Comparison of ENCODE assay signal across 8 cellular contexts in genomic region chr2:188293601-188294482, GRCh38. TPM values are rescaled to one million over a fixed set of nuclear protein-coding genes. Genes with fewer than 3 reads are reported as not detected.
DNase-seq lines count a peak whose midpoint lies in the region; ATAC-seq and TF ChIP-seq lines count a peak whose summit lies in the region.

No MANE protein-coding gene starts in this region.

- no peaks in the 10 kb centered on the region for H3K36me3 Mint-ChIP-seq in T-helper 17 cell (ENCODE audit: low read depth)
- no peaks in the 10 kb centered on the region for H3K36me3 Mint-ChIP-seq in CD4-positive, alpha-beta T cell (ENCODE audit: low read depth)

- CTCF ChIA-PET in CD4-positive, alpha-beta T cell (lab: Charles Lee), result no interaction called here

- no peaks in the 10 kb centered on the region for H3K9me3 Mint-ChIP-seq in CD4-positive, alpha-beta T cell

- POLR2A ChIA-PET in CD4-positive, alpha-beta T cell (lab: Charles Lee), result no interaction called here

- H3K9me3 ChIP-seq in iPS-18a (ENCODE audit: control insufficient read depth, low read depth, low read length) (peaks cover 7% of the 10 kb centered on the region), T-helper 17 cell (ENCODE audit: control insufficient read depth, low read length, poor library complexity, severe bottlenecking) (no peaks in the 10 kb centered on the region)
- H3K9me3 ChIP-seq in CD4-positive, alpha-beta T cell (ENCODE audit: control insufficient read depth, low read length), result peaks cover 4% of the 10 kb centered on the region

- H3K36me3 ChIP-seq in iPS-18a (ENCODE audit: control insufficient read depth, low read depth, low read length), result peaks cover 6% of the 10 kb centered on the region

- TF ChIP-seq CTCF in AG09309 (IDR thresholded peaks at IDR 0.05; ENCODE audit: control insufficient read depth, insufficient read depth, low read depth, low read length, missing control alignments) (no peak), astrocyte of the spinal cord (IDR thresholded peaks at IDR 0.05; ENCODE audit: low read depth, low read length) (no peak)
- no peak for TF ChIP-seq CTCF in CD4-positive, alpha-beta T cell (IDR thresholded peaks at IDR 0.05)

- peaks cover 29% of the 10 kb centered on the region for H3K27me3 Mint-ChIP-seq in T-helper 17 cell
- H3K27me3 Mint-ChIP-seq in CD4-positive, alpha-beta T cell, result peaks cover 50% of the 10 kb centered on the region

- no peak for ATAC-seq in T-helper 17 cell
- no peak for ATAC-seq in CD4-positive, alpha-beta T cell (ENCODE audit: poor library complexity)
- no peak for ATAC-seq in HG03354 (IDR thresholded peaks at IDR 0.05; ENCODE audit: poor library complexity, severe bottlenecking, unreplicated experiment)

- H3K27me3 ChIP-seq in iPS-18a (ENCODE audit: control insufficient read depth, insufficient read depth, low read length), result no peaks in the 10 kb centered on the region
- H3K27me3 ChIP-seq in CD4-positive, alpha-beta T cell (ENCODE audit: control insufficient read depth, insufficient read depth, low read length), result peaks cover 36% of the 10 kb centered on the region

- peak overlapping the region; percentile 99 for H3K9ac ChIP-seq in iPS-18a (ENCODE audit: low read length)

- no peaks in the 10 kb centered on the region for H3K4me1 Mint-ChIP-seq in T-helper 17 cell
- no peaks in the 10 kb centered on the region for H3K4me1 Mint-ChIP-seq in CD4-positive, alpha-beta T cell (ENCODE audit: low read depth)

- in situ Hi-C loops in astrocyte of the spinal cord (cut with HindIII; ENCODE audit: low sequenced_read_pairs), result no loop called here

- intact Hi-C loops in CD4-positive, alpha-beta T cell (cut with DNase I, micrococcal nuclease), result no loop called here

- H3K4me3 Mint-ChIP-seq in T-helper 17 cell, result no peak overlapping the region
- no peak overlapping the region for H3K4me3 Mint-ChIP-seq in CD4-positive, alpha-beta T cell

- H3K27ac ChIP-seq in iPS-18a (ENCODE audit: low read length) (peak overlapping the region; percentile 97), skin epidermis (peak overlapping the region in 16 of 21 experiments; percentile 14 to 93 (median 80))
- no peak overlapping the region for H3K27ac ChIP-seq in CD4-positive, alpha-beta T cell (ENCODE audit: low read depth, low read length)

- peaks cover 23% of the 10 kb centered on the region for H3K4me1 ChIP-seq in iPS-18a (ENCODE audit: control insufficient read depth, low read depth, low read length)

- no peak overlapping the region for H3K27ac Mint-ChIP-seq in T-helper 17 cell
- H3K27ac Mint-ChIP-seq in CD4-positive, alpha-beta T cell, result no peak overlapping the region

- peak overlapping the region; percentile 88 for H3K4me3 ChIP-seq in AG09309 (ENCODE audit: control insufficient read depth, low read depth, low read length)
- H3K4me3 ChIP-seq in astrocyte of the spinal cord (ENCODE audit: low read depth, low read length), result peak overlapping the region; percentile 88
- H3K4me3 ChIP-seq in iPS-18a (ENCODE audit: low read length), result peak overlapping the region; percentile 89
- peak overlapping the region in 6 of 7 experiments; percentile 44 to 74 (median 60) for H3K4me3 ChIP-seq in skin epidermis

- no peak for DNase-seq in AG09309 (ENCODE audit: low read depth)
- DNase-seq in NCI-H1092 treated with DMSO at 0.1 percent for 48 hours (lab: John Stamatoyannopoulos, UW), result peak; percentile 35
- peak; percentile 80 for DNase-seq in astrocyte of the spinal cord (ENCODE audit: low read depth, low spot score)
- no peak for DNase-seq in T-helper 17 cell
- no peak for DNase-seq in CD4-positive, alpha-beta T cell

RNA-seq across cellular contexts. Expression of gene GULP1, which starts 2.2 kb away (rescaled TPM):
- total RNA-seq in T-helper 17 cell, result not detected
- not detected for total RNA-seq in CD4-positive, alpha-beta T cell

Comparison
In these comparisons a context has a peak if more than half of its experiments do, and no peak if none do; other contexts are left out.
1. DNase-seq: peak in NCI-H1092 treated with DMSO at 0.1 percent for 48 hours (single experiment) and astrocyte of the spinal cord (single experiment); none in AG09309 (single experiment), T-helper 17 cell (0 of 3) and CD4-positive, alpha-beta T cell (0 of 10).
2. Peak in every context shown above with its lines, with median percentiles within 50 percentile points of each other: H3K4me3 ChIP-seq.